Comparison of ENCODE assay signal across 8 cellular contexts in genomic region chr20:43187476-43188233, GRCh38. TPM values are rescaled to one million over a fixed set of nuclear protein-coding genes. Genes with fewer than 3 reads are reported as not detected.
DNase-seq lines count a peak whose midpoint lies in the region; ATAC-seq, FAIRE-seq and TF ChIP-seq lines count a peak whose summit lies in the region.

No MANE protein-coding gene starts in this region.

- H3K27me3 Mint-ChIP-seq in activated CD4-positive, alpha-beta T cell treated with anti-CD3 and anti-CD28 coated beads, Interleukin-2, amount 10 ng/mL, durations not matched to agents 24 days and 14 days, result peaks cover 38% of the 10 kb centered on the region

- in situ Hi-C loops in HepG2 (cut with HindIII; ENCODE audit: extremely low pct_ligation_motif_present, low pct_unique_long_range_greater_than_20kb), result no loop called here

- H3K79me2 ChIP-seq in HepG2 (ENCODE audit: insufficient read depth, low read length), result no peaks in the 10 kb centered on the region

- POLR2A ChIA-PET in HepG2 (lab: Yijun Ruan, JAX), result no interaction called here

- peak; percentile 88 for TF ChIP-seq RAD21 in HepG2 (CRISPR knock-in tag; IDR thresholded peaks at IDR 0.05)

- H3K36me3 ChIP-seq in HepG2 (replicated peaks in 1 of 2; ENCODE audit: control insufficient read depth in 1 of 2, insufficient read depth in 2 of 2, low read length in 2 of 2), result no peaks in the 10 kb centered on the region

- ATAC-seq in HepG2 (peak; percentile 63), GM19452 (IDR thresholded peaks at IDR 0.05; ENCODE audit: unreplicated experiment) (no peak)

- H3K4me1 ChIP-seq in HepG2 (ENCODE audit: insufficient read depth, low read length), result no peaks in the 10 kb centered on the region

- BruUV-seq in HepG2 (replicated peaks; lab: Mats Ljungman, UMichigan), result no TSS peak

- no peaks in the 10 kb centered on the region for H3K9me3 Mint-ChIP-seq in activated CD4-positive, alpha-beta T cell treated with anti-CD3 and anti-CD28 coated beads, Interleukin-2, amount 10 ng/mL, durations not matched to agents 24 days and 14 days

- no peaks in the 10 kb centered on the region for H3K9me3 ChIP-seq in HepG2 (ENCODE audit: low read length)

- no peak overlapping the region for H2AFZ ChIP-seq in HepG2 (ENCODE audit: low read length)

- peak; percentile 92 for FAIRE-seq in HepG2 (lab: Jason Lieb, UNC)

- H4K20me1 ChIP-seq in HepG2 (ENCODE audit: insufficient read depth, low read length), result no peaks in the 10 kb centered on the region; the same call in 1 of the 2 replicates

- no peak overlapping the region for H3K4me2 ChIP-seq in HepG2 (ENCODE audit: low read depth, low read length)

- peaks cover 4% of the 10 kb centered on the region for H3K4me1 Mint-ChIP-seq in activated CD4-positive, alpha-beta T cell treated with anti-CD3 and anti-CD28 coated beads, Interleukin-2, amount 10 ng/mL, durations not matched to agents 24 days and 14 days

- no peaks in the 10 kb centered on the region for H3K36me3 Mint-ChIP-seq in activated CD4-positive, alpha-beta T cell treated with anti-CD3 and anti-CD28 coated beads, Interleukin-2, amount 10 ng/mL, durations not matched to agents 24 days and 14 days (ENCODE audit: low read depth)

- CTCF ChIA-PET in HepG2 (lab: Yijun Ruan, JAX; ENCODE audit: low intra/inter-chr PET ratio, low total read pairs), result interaction anchor here (0.9 to 2.6 kb wide), 7 partner anchors 657 to 1490 kb away, joined by 3 to 30 read pairs (median 6); no protein-coding TSS in a partner anchor

- H3K27me3 ChIP-seq in HepG2 (ENCODE audit: control insufficient read depth in 1 of 2, insufficient read depth in 2 of 2, low read length in 2 of 2), result peaks cover 9 to 53% of the 10 kb centered on the region in 2 experiments; a peak in 3 of 5 replicates

- no peak for TF ChIP-seq POLR2A in HepG2 (IDR thresholded peaks at IDR 0.05; ENCODE audit: insufficient read depth in 1 of 2, low read depth in 2 of 2, low read length in 2 of 2)

- TF ChIP-seq EP300 in HepG2 (IDR thresholded peaks at IDR 0.05; ENCODE audit: low read depth in 2 of 2, low read length in 2 of 2), result no peak
- no peak for TF ChIP-seq EP300 in HepG2 (CRISPR knock-in tag; IDR thresholded peaks at IDR 0.05; ENCODE audit: borderline replicate concordance)

- H3K27ac Mint-ChIP-seq in activated CD4-positive, alpha-beta T cell treated with anti-CD3 and anti-CD28 coated beads, Interleukin-2, amount 10 ng/mL, durations not matched to agents 24 days and 14 days, result no peak overlapping the region

- no peak overlapping the region for H3K9ac ChIP-seq in HepG2 (ENCODE audit: insufficient read depth, low read depth, low read length)

- no peak overlapping the region for H3K4me3 Mint-ChIP-seq in activated CD4-positive, alpha-beta T cell treated with anti-CD3 and anti-CD28 coated beads, Interleukin-2, amount 10 ng/mL, durations not matched to agents 24 days and 14 days

- no peak overlapping the region for H3K4me3 ChIP-seq in AG10803 (ENCODE audit: low read length)
- no peak overlapping the region for H3K4me3 ChIP-seq in HepG2 (replicated peaks in 1 of 3; ENCODE audit: insufficient read depth in 1 of 3, low read depth in 2 of 3, low read length in 3 of 3)

- H3K27ac ChIP-seq in HepG2 (ENCODE audit: extremely low read length, insufficient read depth, low read length), result no peak overlapping the region

- TF ChIP-seq CTCF in AG10803 (conservative IDR thresholded peaks at IDR 0.05; ENCODE audit: low read length), result peak; percentile 93
- TF ChIP-seq CTCF in HepG2 (CRISPR knock-in tag; IDR thresholded peaks at IDR 0.05), result peak; percentile 91

- intact Hi-C loops in activated CD4-positive, alpha-beta T cell treated with anti-CD3 and anti-CD28 coated beads, Interleukin-2, amount 10 ng/mL, durations not matched to agents 24 days and 14 days (cut with micrococcal nuclease), result loop anchor here (5.0 kb wide), 1 partner anchor 1450 kb away; no protein-coding TSS in a partner anchor
- intact Hi-C loops in HepG2 (cut with micrococcal nuclease; ENCODE audit: unreplicated experiment), result no loop called here

- DNase-seq in AG10803 (ENCODE audit: low read depth), result peak; percentile 49
- peak; percentile 68 for DNase-seq in GM19238 (ENCODE audit: insufficient read length, low spot score)
- DNase-seq in NCI-H2227 (lab: John Stamatoyannopoulos, UW; ENCODE audit: unreplicated experiment), result peak; percentile 60
- peak; percentile 90 for DNase-seq in activated CD4-positive, alpha-beta T cell treated with anti-CD3 and anti-CD28 coated beads, Interleukin-2, amount 10 ng/mL, durations not matched to agents 24 days and 14 days
- DNase-seq in dermis microvascular lymphatic vessel endothelial cell (ENCODE audit: low read depth in 2 of 2), result peak; percentile 16 to 61
- peak; percentile 57 for DNase-seq in HepG2 (ENCODE audit: low spot score)
- DNase-seq in stimulated activated CD4-positive, alpha-beta T cell treated with anti-CD3 and anti-CD28 coated beads, TNF-alpha, amount 100 ng/mL, for 4 hours (ENCODE audit: low read depth in 3 of 3), result peak in 2 of 3 experiments; percentile 10 to 20

- 2% methylated on average over 24 of the region's 24 CpGs for WGBS in HepG2 (ENCODE audit: low lambda C conversion rate)

TF ChIP-seq in HepG2, 621 proteins besides CTCF, POLR2A, EP300 and RAD21 (continues in another document):
- no peak for TF ChIP-seq KLF15 (CRISPR knock-in tag; IDR thresholded peaks at IDR 0.05; ENCODE audit: borderline replicate concordance)
- peak; percentile 48; the same call in 1 of the 2 replicates for TF ChIP-seq ZNF580 (CRISPR knock-in tag; IDR thresholded peaks at IDR 0.05; ENCODE audit: borderline replicate concordance, low read depth)

RNA-seq across cellular contexts. Expression of gene PTPRT, which starts 2.1 kb away (rescaled TPM):
- total RNA-seq in activated CD4-positive, alpha-beta T cell treated with anti-CD3 and anti-CD28 coated beads, Interleukin-2, amount 10 ng/mL, durations not matched to agents 24 days and 14 days, result not detected in 2 replicates
- not detected in 2 replicates for total RNA-seq in dermis microvascular lymphatic vessel endothelial cell
- total RNA-seq in HepG2 (2016; rRNA removed; fragmentation: Illumina TruSeq; extraction: Trizol), result 0.09 TPM in 1 of 2 replicates, not detected in the other
- not detected in 2 replicates for total RNA-seq in HepG2 (2016; cell fraction: cytosol; rRNA removed; fragmentation: Illumina TruSeq; extraction: Trizol; ENCODE audit: low read depth)
- total RNA-seq in HepG2 (2016; cell fraction: insoluble cytoplasmic fraction; rRNA removed; fragmentation: Illumina TruSeq; extraction: Trizol), result 0.09 TPM in 1 of 2 replicates, not detected in the other
- total RNA-seq in HepG2 (2016; cell fraction: membrane; rRNA removed; fragmentation: Illumina TruSeq; extraction: Trizol), result not detected in 2 replicates
- not detected in 2 replicates for total RNA-seq in HepG2 (2016; cell fraction: nucleus; rRNA removed; fragmentation: Illumina TruSeq; extraction: Trizol)
- polyA plus RNA-seq in HepG2 (2011; rRNA removed), result under 0.01 TPM in 2 replicates
- under 0.01 and 0.01 TPM in 2 replicates for polyA plus RNA-seq in HepG2 (2011; cell fraction: cytosol; rRNA removed)
- 0.02 and 0.07 TPM in 2 replicates for polyA plus RNA-seq in HepG2 (2011; cell fraction: nucleus; rRNA removed)
- polyA plus RNA-seq in HepG2 (2012), result 0.03 TPM in 1 of 2 replicates, not detected in the other
- polyA plus RNA-seq in HepG2 (2016; cell fraction: cytosol; fragmentation: Illumina TruSeq; extraction: Trizol; ENCODE audit: low read depth), result not detected in 2 replicates
- not detected in 2 replicates for polyA plus RNA-seq in HepG2 (2016; cell fraction: insoluble cytoplasmic fraction; fragmentation: Illumina TruSeq; extraction: Trizol; ENCODE audit: low read depth)
- polyA plus RNA-seq in HepG2 (2016; cell fraction: membrane; fragmentation: Illumina TruSeq; extraction: Trizol; ENCODE audit: low read depth), result not detected in 2 replicates
- not detected in 2 replicates for polyA plus RNA-seq in HepG2 (2016; cell fraction: nucleus; fragmentation: Illumina TruSeq; extraction: Trizol; ENCODE audit: insufficient read depth, low read depth)
- polyA minus RNA-seq in HepG2 (2011; rRNA and poly(A)+ RNA removed; ENCODE audit: low replicate concordance), result not detected in 2 replicates
- not detected in 2 replicates for polyA minus RNA-seq in HepG2 (2011; cell fraction: cytosol; rRNA and poly(A)+ RNA removed)
- 0.13 and 0.37 TPM in 2 replicates for polyA minus RNA-seq in HepG2 (2011; cell fraction: nucleus; rRNA and poly(A)+ RNA removed)

Comparison
In these comparisons a context has a peak if more than half of its experiments do, and no peak if none do; other contexts are left out.
1. DNase-seq: peak in every context shown above with its lines; median percentile 90 in activated CD4-positive, alpha-beta T cell treated with anti-CD3 and anti-CD28 coated beads, Interleukin-2, amount 10 ng/mL, durations not matched to agents 24 days and 14 days; 68 in GM19238; 60 in NCI-H2227; 57 in HepG2; 49 in AG10803; 38 in dermis microvascular lymphatic vessel endothelial cell; 15 in stimulated activated CD4-positive, alpha-beta T cell treated with anti-CD3 and anti-CD28 coated beads, TNF-alpha, amount 100 ng/mL, for 4 hours.